ENCODE assay signal across 10 cellular contexts in genomic region chr15:85708402-85708932, GRCh38.
DNase-seq lines count a peak whose midpoint lies in the region; ATAC-seq and TF ChIP-seq lines count a peak whose summit lies in the region.
"Had no signal": no experiment of that assay in that cellular context is flagged by ENCODE, and none has a peak within 500 bp of the region (broad histone marks: within the 10 kb centered on the region; RNA-seq: fewer than 3 reads in every experiment).

No MANE protein-coding gene starts in this region.

- WGBS in testis, 2 donors = 66 to 67% methylated on average over 6 of the region's 6 CpGs

- no peaks in the 10 kb centered on the region for H3K27me3 ChIP-seq in left lung
- H3K27me3 ChIP-seq in testis = no peaks in the 10 kb centered on the region

- H3K4me3 Mint-ChIP-seq in T-helper 2 cell treated with Interferon-gamma antibody and Interleukin-4, amounts not matched to agents 5 μg/mL and 100 μg/mL, for 36 hours = no peak overlapping the region

- ATAC-seq in left lung (peak; percentile 6), GM18867 (IDR thresholded peaks at IDR 0.05; ENCODE audit: unreplicated experiment) (no peak)

- H3K36me3 Mint-ChIP-seq in T-helper 2 cell treated with Interferon-gamma antibody and Interleukin-4, amounts not matched to agents 5 μg/mL and 100 μg/mL, for 36 hours (ENCODE audit: low read depth) = peaks cover 48% of the 10 kb centered on the region

- H3K4me1 ChIP-seq in left lung (peaks cover 34 to 59% of the 10 kb centered on the region in 2 donors), testis (peaks cover 39% of the 10 kb centered on the region)

- H3K9me3 ChIP-seq in left lung (no peaks in the 10 kb centered on the region), testis (no peaks in the 10 kb centered on the region)

- H3K27me3 Mint-ChIP-seq in T-helper 2 cell treated with Interferon-gamma antibody and Interleukin-4, amounts not matched to agents 5 μg/mL and 100 μg/mL, for 36 hours (ENCODE audit: low read depth) = no peaks in the 10 kb centered on the region

- TF ChIP-seq CTCF in left lung (IDR thresholded peaks at IDR 0.05) = no peak
- TF ChIP-seq CTCF in testis (IDR thresholded peaks at IDR 0.05) = no peak

- H3K9me3 Mint-ChIP-seq in T-helper 2 cell treated with Interferon-gamma antibody and Interleukin-4, amounts not matched to agents 5 μg/mL and 100 μg/mL, for 36 hours = no peaks in the 10 kb centered on the region

- DNase-seq in T-helper 2 cell treated with Interferon-gamma antibody and Interleukin-4, amounts not matched to agents 5 μg/mL and 100 μg/mL, for 36 hours (ENCODE audit: low spot score) = no peak
- no peak for DNase-seq in T-helper 2 cell
- DNase-seq in astrocyte of the hippocampus (ENCODE audit: low read depth, low spot score) = peak; percentile 56
- no peak for DNase-seq in left lung
- no peak for DNase-seq in testis
- DNase-seq in NOMO-1 (lab: John Stamatoyannopoulos, UW; ENCODE audit: unreplicated experiment in 2 of 2) = no peak
- DNase-seq in activated CD4-positive, CD25-positive, alpha-beta regulatory T cell (lab: John Stamatoyannopoulos, UW) = no peak
- DNase-seq: 8988T; NK-92 treated with Interleukin-12 subunit alpha and Interleukin-12 subunit beta, amount 100 ng/mL, for 24 hours had no signal

- TF ChIP-seq POLR2A in testis (IDR thresholded peaks at IDR 0.05) = no peak

- intact Hi-C loops in left lung (cut with DNase I) (loop anchor here in 1 of 2 donors (10.0 kb wide), 1 partner anchor 84 kb away; no protein-coding TSS in a partner anchor), testis (cut with DNase I; ENCODE audit: low total_unique reads) (no loop called here)

- peak overlapping the region; percentile 53 for H3K27ac Mint-ChIP-seq in T-helper 2 cell treated with Interferon-gamma antibody and Interleukin-4, amounts not matched to agents 5 μg/mL and 100 μg/mL, for 36 hours

- H3K36me3 ChIP-seq in left lung (peaks cover 4 to 73% of the 10 kb centered on the region in 2 donors), testis (ENCODE audit: low read depth, missing control alignments) (no peaks in the 10 kb centered on the region)

- H3K4me3 ChIP-seq in left lung = no peak overlapping the region
- H3K4me3 ChIP-seq in testis = no peak overlapping the region

- peaks cover 59% of the 10 kb centered on the region for H3K4me1 Mint-ChIP-seq in T-helper 2 cell treated with Interferon-gamma antibody and Interleukin-4, amounts not matched to agents 5 μg/mL and 100 μg/mL, for 36 hours (ENCODE audit: low read depth)

- H3K27ac ChIP-seq in left lung = peak overlapping the region; percentile 77 to 93
- H3K27ac ChIP-seq in testis = peak overlapping the region; percentile 90 to 91
